In genomic region chr2:105380432-105381118, GRCh38 we compare ENCODE assay signal across 13 cellular contexts. TPM values are rescaled to one million over a fixed set of nuclear protein-coding genes. Genes with fewer than 3 reads are reported as not detected.
DNase-seq lines count a peak whose midpoint lies in the region; ATAC-seq and TF ChIP-seq lines count a peak whose summit lies in the region.
"Had no signal": no experiment of that assay in that cellular context is flagged by ENCODE, and none has a peak within 500 bp of the region (broad histone marks: within the 10 kb centered on the region; RNA-seq: fewer than 3 reads in every experiment).

No MANE protein-coding gene starts in this region.

- no peak for ATAC-seq in GM21381 (IDR thresholded peaks at IDR 0.05; ENCODE audit: unreplicated experiment)
- ATAC-seq: activated CD8-positive, alpha-beta T cell treated with anti-CD3 and anti-CD28 coated beads, Interleukin-2, amount 10 ng/mL, durations not matched to agents 7 days and 5 days had no signal

- no peak overlapping the region for H3K4me3 ChIP-seq in ascending aorta
- H3K4me3 ChIP-seq in left ventricle myocardium inferior = no peak overlapping the region
- no peak overlapping the region for H3K4me3 ChIP-seq in skin epidermis
- H3K4me3 ChIP-seq: neural progenitor cell had no signal

- H3K9me3 ChIP-seq in ascending aorta = no peaks in the 10 kb centered on the region
- no peaks in the 10 kb centered on the region for H3K9me3 ChIP-seq in left ventricle myocardium inferior (replicated peaks)

- H3K4me1 ChIP-seq in ascending aorta (peaks cover 0 to 26% of the 10 kb centered on the region in 2 donors), left ventricle myocardium inferior (peaks cover 99% of the 10 kb centered on the region)
- H3K4me1 ChIP-seq: neural progenitor cell had no signal

- in situ Hi-C loops in G401 (cut with HindIII; ENCODE audit: low sequenced_read_pairs) = loop anchor here (25.0 kb wide), 1 partner anchor 132 kb away; no protein-coding TSS in a partner anchor

- DNase-seq in GM03348 (ENCODE audit: low spot score) (peak; percentile 58), ascending aorta (ENCODE audit: low spot score in 2 of 2) (peak in 1 of 2 donors; percentile 70), left ventricle myocardium inferior (no peak), G401 (ENCODE audit: low spot score) (no peak)
- no peak for DNase-seq in central memory CD4-positive, alpha-beta T cell
- DNase-seq in NK-92 treated with Interleukin-12 subunit alpha and Interleukin-12 subunit beta, amount 100 ng/mL, for 24 hours (lab: John Stamatoyannopoulos, UW) = no peak
- DNase-seq: activated CD8-positive, alpha-beta T cell treated with anti-CD3 and anti-CD28 coated beads, Interleukin-2, amount 10 ng/mL, durations not matched to agents 7 days and 5 days; NCI-H146; stimulated activated CD4-positive, alpha-beta T cell treated with anti-CD3 and anti-CD28 coated beads, Interleukin-4, amount 100 ng/mL, for 24 hours had no signal

- H3K27ac ChIP-seq in ascending aorta (peak overlapping the region; percentile 57 to 86), left ventricle myocardium inferior (replicated peaks) (peak overlapping the region; percentile 85), skin epidermis (peak overlapping the region in 12 of 21 experiments; percentile 5 to 66 (median 16))
- H3K27ac ChIP-seq: neural progenitor cell had no signal

- H3K36me3 ChIP-seq in ascending aorta = peaks cover 7 to 17% of the 10 kb centered on the region in 2 donors
- peaks cover 25% of the 10 kb centered on the region for H3K36me3 ChIP-seq in left ventricle myocardium inferior
- H3K36me3 ChIP-seq: neural progenitor cell had no signal

- intact Hi-C loops in ascending aorta (cut with DNase I) (no loop called here), left ventricle myocardium inferior (cut with micrococcal nuclease) (no loop called here)

- H3K27me3 ChIP-seq in ascending aorta = no peaks in the 10 kb centered on the region
- no peaks in the 10 kb centered on the region for H3K27me3 ChIP-seq in left ventricle myocardium inferior (ENCODE audit: low read depth)
- H3K27me3 ChIP-seq: neural progenitor cell had no signal

- TF ChIP-seq CTCF in ascending aorta (IDR thresholded peaks at IDR 0.05) = no peak
- TF ChIP-seq CTCF in left ventricle myocardium inferior (IDR thresholded peaks at IDR 0.05; ENCODE audit: borderline replicate concordance) = no peak

RNA-seq across cellular contexts. Expression of gene FHL2, which starts 18.3 kb away (rescaled TPM):
- total RNA-seq in ascending aorta = 175 TPM
- total RNA-seq in left ventricle myocardium inferior = 2,742 TPM
- 54.6 and 70.4 TPM in 2 replicates for total RNA-seq in G401 (2014; rRNA removed; shearing (Covaris generic))
- total RNA-seq: B cell had no signal

RNA-seq across cellular contexts. Expression of gene C2orf49, which starts 43.2 kb away (rescaled TPM):
- 12.2 TPM for total RNA-seq in ascending aorta
- total RNA-seq in left ventricle myocardium inferior = 22.7 TPM
- 8.3 and 46.0 TPM in 2 replicates for total RNA-seq in G401 (2014; rRNA removed; shearing (Covaris generic))

RNA-seq across cellular contexts. Expression of gene TGFBRAP1, which starts 51.0 kb away (rescaled TPM):
- total RNA-seq in ascending aorta (30.1 TPM), left ventricle myocardium inferior (9.7 TPM)
- 16.7 and 30.4 TPM in 2 replicates for total RNA-seq in G401 (2014; rRNA removed; shearing (Covaris generic))

Comparison
In these comparisons a context has a peak if more than half of its experiments do, and no peak if none do; other contexts are left out.
1. H3K27ac ChIP-seq: peak in every context shown above with its lines; median percentile 85 in left ventricle myocardium inferior; 72 in ascending aorta; 16 in skin epidermis.
2. RNA of gene FHL2, which starts 18.3 kb away (total RNA-seq): 2,742 TPM in left ventricle myocardium inferior (single experiment); 175 TPM in ascending aorta (single experiment) and 54.6 to 70.4 TPM in G401; every median in the first group is over 10 times any median in the second.